In genomic region chr9:98833090-98833956, GRCh38 we compare ENCODE assay signal across 29 cellular contexts. TPM values are rescaled to one million over a fixed set of nuclear protein-coding genes. Genes with fewer than 3 reads are reported as not detected.
DNase-seq lines count a peak whose midpoint lies in the region; ATAC-seq, FAIRE-seq and TF ChIP-seq lines count a peak whose summit lies in the region.
"Had no signal": no experiment of that assay in that cellular context is flagged by ENCODE, and none has a peak within 500 bp of the region (broad histone marks: within the 10 kb centered on the region; RNA-seq: fewer than 3 reads in every experiment).

No MANE protein-coding gene starts in this region.

- H3K36me3 ChIP-seq in K562 (ENCODE audit: control insufficient read depth, insufficient read depth, low read length) (peaks cover 82% of the 10 kb centered on the region), small intestine (ENCODE audit: control insufficient read depth in 2 of 2, insufficient read depth in 2 of 2, low read length in 2 of 2) (peaks cover 0 to 2% of the 10 kb centered on the region in 2 donors)
- H3K36me3 ChIP-seq: MG63 had no signal

- TSS peak; percentile 79 for BruUV-seq in K562 (replicated peaks; lab: Mats Ljungman, UMichigan)

- peak in 1 of 2 experiments; percentile 25; a peak in 1 of 4 replicates for TF ChIP-seq RAD21 in K562 (CRISPR knock-in tag; conservative IDR thresholded peaks at IDR 0.05 in 1 of 2, IDR thresholded peaks at IDR 0.05 in 1 of 2)

- CTCF ChIA-PET in K562 (lab: Yijun Ruan, JAX; ENCODE audit: low intra/inter-chr PET ratio): no interaction called here

- H3K27ac ChIP-seq in K562 (ENCODE audit: extremely low read depth, low read depth, low read length) (peak overlapping the region; percentile 98), small intestine (ENCODE audit: low read depth in 1 of 2, low read length in 1 of 2) (no peak overlapping the region)
- H3K27ac ChIP-seq: parathyroid adenoma had no signal

- no peaks in the 10 kb centered on the region for H4K20me1 ChIP-seq in K562 (replicated peaks; ENCODE audit: control insufficient read depth, insufficient read depth, low read length)

- no peak; a peak in 1 of 6 replicates for TF ChIP-seq CTCF in K562 (IDR thresholded peaks at IDR 0.05 in 2 of 3, conservative IDR thresholded peaks at IDR 0.05 in 1 of 3; ENCODE audit: insufficient read depth in 2 of 3, low read depth in 1 of 3, low read length in 3 of 3)

- WGBS in K562 (ENCODE audit: insufficient coverage, low coverage, missing lambda C conversion rate): 10% methylated on average over 9 of the region's 9 CpGs
- 81 to 89% (median 89%) methylated on average over 9 of the region's 9 CpGs for WGBS in small intestine, 3 donors

- ATAC-seq in K562 (peak; percentile 96), left ventricle myocardium superior (peak; percentile 70), HG02840 (IDR thresholded peaks at IDR 0.05; ENCODE audit: low FRiP score, unreplicated experiment) (no peak)
- ATAC-seq: activated CD8-positive, alpha-beta T cell treated with anti-CD3 and anti-CD28 coated beads for 36 hours; naive thymus-derived CD4-positive, alpha-beta T cell had no signal

- peak; percentile 99 for FAIRE-seq in K562 (lab: Jason Lieb, UNC)
- FAIRE-seq in small intestine (lab: Jason Lieb, UNC): no peak
- FAIRE-seq: GM18507, H54, keratinocyte, urothelium cell line had no signal

- in situ Hi-C loops in K562 (cut with MboI): no loop called here

- intact Hi-C loops in K562 (cut with micrococcal nuclease): loop anchor here (1.0 to 5.0 kb wide), 2 partner anchors 25 to 36 kb away; partner anchors contain the start of gene ANKS6
- intact Hi-C loops in left ventricle myocardium superior (cut with micrococcal nuclease): no loop called here

- peak; percentile 70 for TF ChIP-seq POLR2A in K562 (conservative IDR thresholded peaks at IDR 0.05)

- H3K9me3 ChIP-seq in K562 (replicated peaks; ENCODE audit: control insufficient read depth, insufficient read depth, low read depth, low read length) (no peaks in the 10 kb centered on the region), small intestine (ENCODE audit: control insufficient read depth, low read depth) (no peaks in the 10 kb centered on the region)
- H3K9me3 ChIP-seq: MG63 had no signal

- H3K79me2 ChIP-seq in K562 (ENCODE audit: control insufficient read depth, insufficient read depth, low read length): peaks cover 20% of the 10 kb centered on the region; the same call in 2 of the 3 replicates
- H3K79me2 ChIP-seq: parathyroid adenoma had no signal

- H3K27me3 ChIP-seq in K562 (ENCODE audit: control insufficient read depth in 2 of 2, insufficient read depth in 2 of 2, low read length in 2 of 2): no peaks in the 10 kb centered on the region
- no peaks in the 10 kb centered on the region for H3K27me3 ChIP-seq in small intestine (ENCODE audit: control insufficient read depth in 2 of 2, insufficient read depth in 2 of 2, low read length in 2 of 2)
- H3K27me3 ChIP-seq: MG63 had no signal

- peak; percentile 15 for DNase-seq in M059J (ENCODE audit: low read depth)
- DNase-seq in K562 (ENCODE audit: extremely low read depth in 1 of 4, low spot score in 3 of 4): peak; percentile 92 to 99 (median 94)
- DNase-seq in left ventricle myocardium superior: peak; percentile 50
- peak; percentile 34 for DNase-seq in small intestine
- DNase-seq in NCI-H2196 treated with DMSO at 0.1 percent for 48 hours (lab: John Stamatoyannopoulos, UW; ENCODE audit: unreplicated experiment): no peak
- no peak for DNase-seq in globus pallidus (ENCODE audit: low spot score)
- DNase-seq: activated CD4-positive, CD25-positive, alpha-beta regulatory T cell treated with anti-CD3 and anti-CD28 coated beads, Interleukin-2, amount 50 U/mL, for 72 hours; activated CD8-positive, alpha-beta T cell treated with anti-CD3 and anti-CD28 coated beads for 36 hours; activated gamma-delta T cell; activated T-cell treated with anti-CD3 and anti-CD28 coated beads for 4 hours; amniotic stem cell; CD4-positive, CD25-positive, alpha-beta regulatory T cell; dermis blood vessel endothelial cell; DMS153; foreskin melanocyte; GDM1; mesendoderm; MG63; naive thymus-derived CD4-positive, alpha-beta T cell; NCI-H1436; NCI-H526; substantia nigra; T1000 had no signal

- H3K4me3 ChIP-seq in K562 (peak overlapping the region; percentile 4; the same call in 1 of the 2 replicates), small intestine (ENCODE audit: low read depth in 1 of 2, low read length in 2 of 2) (no peak overlapping the region)
- H3K4me3 ChIP-seq: MG63 had no signal

- H3K9me1 ChIP-seq in K562 (ENCODE audit: control insufficient read depth, insufficient read depth, low read length): no peaks in the 10 kb centered on the region

- H3K4me2 ChIP-seq in K562 (ENCODE audit: insufficient read depth, low read length): peak overlapping the region; percentile 58

- POLR2A ChIA-PET in K562 (lab: Yijun Ruan, JAX): interaction anchor here (0.7 to 1.0 kb wide), 4 partner anchors 10 to 36 kb away, joined by 3 to 4 read pairs (median 3); no protein-coding TSS in a partner anchor

- peaks cover 36 to 51% of the 10 kb centered on the region in 2 experiments for H3K4me1 ChIP-seq in K562 (replicated peaks in 1 of 2; ENCODE audit: control insufficient read depth in 2 of 2, insufficient read depth in 2 of 2, low read length in 2 of 2)
- no peaks in the 10 kb centered on the region for H3K4me1 ChIP-seq in small intestine (ENCODE audit: control insufficient read depth in 2 of 2, insufficient read depth in 1 of 2, low read depth in 1 of 2, low read length in 1 of 2)
- H3K4me1 ChIP-seq: parathyroid adenoma had no signal

- peak; percentile 94 for TF ChIP-seq EP300 in K562 (IDR thresholded peaks at IDR 0.05; ENCODE audit: low read length)

- H2AFZ ChIP-seq in K562 (ENCODE audit: low read depth, low read length): peak overlapping the region; percentile 83
- H2AFZ ChIP-seq: parathyroid adenoma had no signal

- peak overlapping the region; percentile 70 to 73; a peak in 3 of 4 replicates for H3K9ac ChIP-seq in K562 (ENCODE audit: insufficient read depth in 1 of 2, low read depth in 2 of 2, low read length in 2 of 2)
- H3K9ac ChIP-seq: parathyroid adenoma had no signal

TF ChIP-seq in K562, 482 proteins besides CTCF, POLR2A, EP300 and RAD21 (continues in another document):
- TF ChIP-seq BACH1 (tag; IDR thresholded peaks at IDR 0.05): no peak; the same call in 1 of the 2 replicates
- TF ChIP-seq ZNF584 (CRISPR knock-in tag; IDR thresholded peaks at IDR 0.05; ENCODE audit: low read depth): peak; percentile 88
- TF ChIP-seq FIP1L1 (IDR thresholded peaks at IDR 0.05; ENCODE audit: low read depth, low read length, poor library complexity, severe bottlenecking): no peak
- no peak for TF ChIP-seq KDM2B (CRISPR knock-in tag; IDR thresholded peaks at IDR 0.05)
- TF ChIP-seq SNIP1 (IDR thresholded peaks at IDR 0.05; ENCODE audit: low read depth): no peak

RNA-seq across cellular contexts. Expression of gene GALNT12, which starts 25.9 kb away (rescaled TPM):
- 0.76 and 0.81 TPM in 2 replicates for total RNA-seq in M059J (2014; rRNA removed; shearing (Covaris generic))
- total RNA-seq in K562 (2011; cell fraction: chromatin; rRNA removed; ENCODE audit: low replicate concordance): 99.2 and 173 TPM in 2 replicates
- total RNA-seq in K562 (2011; cell fraction: nucleolus; rRNA removed): 75.7 and 81.2 TPM in 2 replicates
- 101 and 122 TPM in 2 replicates for total RNA-seq in K562 (2011; cell fraction: nucleoplasm; rRNA removed)
- 36.3 and 39.1 TPM in 2 replicates for total RNA-seq in K562 (2014; rRNA removed)
- 44.2 and 51.1 TPM in 2 replicates for total RNA-seq in K562 (2014; rRNA removed; fragmentation: Illumina TruSeq; extraction: Trizol)
- total RNA-seq in K562 (2015; rRNA removed; fragmentation: Illumina TruSeq; extraction: Trizol): 43.6 and 46.8 TPM in 2 replicates
- 38.1 and 39.3 TPM in 2 replicates for total RNA-seq in K562 (2021)
- polyA plus RNA-seq in K562 (2011; rRNA removed): 82.9 and 86.6 TPM in 2 replicates
- polyA plus RNA-seq in K562 (2011; cell fraction: cytosol; rRNA removed): 28.4 and 41.1 TPM in 2 replicates
- polyA plus RNA-seq in K562 (2011; cell fraction: nucleus; rRNA removed): 163 and 207 TPM in 2 replicates
- 37.8 and 58.5 TPM in 2 replicates for polyA plus RNA-seq in K562 (2012)
- 42.4 and 45.3 TPM in 2 replicates for polyA plus RNA-seq in K562 (2014; fragmentation: Illumina TruSeq; extraction: Trizol)
- polyA plus RNA-seq in K562 (2014; fragmentation: Nextera tagmentation; extraction: Ambion mirVana): 10 to 100 TPM; 29.7 to 33.7 TPM
- 45.6 and 49.4 TPM in 2 replicates for polyA plus RNA-seq in K562 (2014; rRNA removed)
- 35.3 and 36.9 TPM in 2 replicates for polyA minus RNA-seq in K562 (2011; rRNA and poly(A)+ RNA removed)
- polyA minus RNA-seq in K562 (2011; cell fraction: cytosol; rRNA and poly(A)+ RNA removed): 12.0 and 15.8 TPM in 2 replicates
- polyA minus RNA-seq in K562 (2011; cell fraction: nucleus; rRNA and poly(A)+ RNA removed): 32.7 and 49.1 TPM in 2 replicates
- total RNA-seq in left ventricle myocardium superior: 0.64 TPM
- polyA plus RNA-seq in small intestine: 10 to 100 TPM in 2 of 3 donors, 1 to 10 TPM in 1; 7.8 to 18.1 (median 17.2) TPM

RNA-seq across cellular contexts. Expression of gene ANKS6, which starts 37.0 kb away (rescaled TPM):
- 4.4 and 14.2 TPM in 2 replicates for total RNA-seq in M059J (2014; rRNA removed; shearing (Covaris generic))
- total RNA-seq in K562 (2011; cell fraction: chromatin; rRNA removed; ENCODE audit: low replicate concordance): 68.9 and 115 TPM in 2 replicates
- 69.9 and 73.9 TPM in 2 replicates for total RNA-seq in K562 (2011; cell fraction: nucleolus; rRNA removed)
- 65.8 and 76.9 TPM in 2 replicates for total RNA-seq in K562 (2011; cell fraction: nucleoplasm; rRNA removed)
- 46.3 and 64.7 TPM in 2 replicates for total RNA-seq in K562 (2014; rRNA removed)
- 25.4 and 28.5 TPM in 2 replicates for total RNA-seq in K562 (2014; rRNA removed; fragmentation: Illumina TruSeq; extraction: Trizol)
- total RNA-seq in K562 (2015; rRNA removed; fragmentation: Illumina TruSeq; extraction: Trizol): 30.1 and 31.9 TPM in 2 replicates
- 72.2 and 74.5 TPM in 2 replicates for total RNA-seq in K562 (2021)
- 46.5 and 50.7 TPM in 2 replicates for polyA plus RNA-seq in K562 (2011; rRNA removed)
- polyA plus RNA-seq in K562 (2011; cell fraction: cytosol; rRNA removed): 43.5 and 86.7 TPM in 2 replicates
- 120 and 181 TPM in 2 replicates for polyA plus RNA-seq in K562 (2011; cell fraction: nucleus; rRNA removed)
- polyA plus RNA-seq in K562 (2012): 43.7 and 44.2 TPM in 2 replicates
- 36.9 and 41.8 TPM in 2 replicates for polyA plus RNA-seq in K562 (2014; fragmentation: Illumina TruSeq; extraction: Trizol)
- polyA plus RNA-seq in K562 (2014; fragmentation: Nextera tagmentation; extraction: Ambion mirVana): 10 to 100 TPM in 1 of 2 experiments, 1 to 10 TPM in 1; 9.9 to 11.8 TPM
- 68.8 and 74.3 TPM in 2 replicates for polyA plus RNA-seq in K562 (2014; rRNA removed)
- 27.0 and 35.5 TPM in 2 replicates for polyA minus RNA-seq in K562 (2011; rRNA and poly(A)+ RNA removed)
- polyA minus RNA-seq in K562 (2011; cell fraction: cytosol; rRNA and poly(A)+ RNA removed): 29.9 and 31.2 TPM in 2 replicates
- 31.0 and 35.3 TPM in 2 replicates for polyA minus RNA-seq in K562 (2011; cell fraction: nucleus; rRNA and poly(A)+ RNA removed)
- 4.0 TPM for total RNA-seq in left ventricle myocardium superior
- polyA plus RNA-seq in small intestine: 10 to 100 TPM; 17.3 to 20.1 (median 18.4) TPM

Comparison
In these comparisons a context has a peak if more than half of its experiments do, and no peak if none do; other contexts are left out.
1. DNase-seq: peak in M059J (single experiment), K562 (4 of 4), left ventricle myocardium superior (single experiment) and small intestine (single experiment); none in NCI-H2196 treated with DMSO at 0.1 percent for 48 hours (single experiment) and globus pallidus (single experiment).
2. RNA of gene GALNT12, which starts 25.9 kb away (total RNA-seq): 36.3 to 173 TPM in K562; 0.76 to 0.81 TPM in M059J and 0.64 TPM in left ventricle myocardium superior (single experiment); every median in the first group is over 10 times any median in the second.